ENCODE assay signal across 19 cellular contexts in genomic region chrX:8906299-8906698, GRCh38.
A peak's percentile ranks its signal among the peaks of the same experiment; 100 is the strongest.
DNase-seq lines count a peak whose midpoint lies in the region; ATAC-seq and TF ChIP-seq lines count a peak whose summit lies in the region.
"Had no signal": no experiment of that assay in that cellular context is flagged by ENCODE, and none has a peak within 500 bp of the region (broad histone marks: within the 10 kb centered on the region; RNA-seq: fewer than 3 reads in every experiment).

No MANE protein-coding gene starts in this region.

- no peak overlapping the region for H2BK120ac ChIP-seq in neuronal stem cell (ENCODE audit: low read depth, low read length)

- no peak overlapping the region for H4K91ac ChIP-seq in neuronal stem cell (ENCODE audit: low read depth, low read length, poor library complexity)

- no peaks in the 10 kb centered on the region for H3K79me1 ChIP-seq in neuronal stem cell (ENCODE audit: low read depth, low read length)

- H2BK15ac ChIP-seq in neuronal stem cell (ENCODE audit: low read length): no peak overlapping the region

- H3K9me3 ChIP-seq in heart left ventricle (no peaks in the 10 kb centered on the region), neuronal stem cell (replicated peaks in 1 of 2; ENCODE audit: control insufficient read depth in 2 of 2, insufficient read depth in 1 of 2, low read depth in 1 of 2, low read length in 2 of 2) (no peaks in the 10 kb centered on the region)
- H3K9me3 ChIP-seq: BE2C, Caco-2 had no signal

- H3K23ac ChIP-seq in neuronal stem cell (ENCODE audit: low read depth, low read length, poor library complexity): no peak overlapping the region

- WGBS in heart left ventricle, 4 donors: 76 to 93% (median 84%) methylated on average over 5 of the region's 5 CpGs
- WGBS in neuronal stem cell (ENCODE audit: extremely low coverage in 2 of 2, insufficient read length in 2 of 2, insufficient replicate concordance in 1 of 2), 2 donors: no CpG with 5 or more reads among the region's 5 CpGs

- intact Hi-C loops in left ventricle myocardium superior (cut with micrococcal nuclease) (no loop called here), heart left ventricle (cut with DNase I) (no loop called here)

- no peak overlapping the region for H2BK5ac ChIP-seq in neuronal stem cell (ENCODE audit: low read length)

- H3K4me1 ChIP-seq in heart left ventricle (no peaks in the 10 kb centered on the region), neuronal stem cell (ENCODE audit: control insufficient read depth in 2 of 2, insufficient read depth in 1 of 2, low read depth in 1 of 2, low read length in 2 of 2) (no peaks in the 10 kb centered on the region)
- H3K4me1 ChIP-seq: BE2C, Caco-2 had no signal

- H3K9ac ChIP-seq in neuronal stem cell (ENCODE audit: low read depth, low read length, poor library complexity): no peak overlapping the region

- H3K27ac ChIP-seq in heart left ventricle: no peak overlapping the region
- H3K27ac ChIP-seq in neuronal stem cell (replicated peaks; ENCODE audit: low read length): no peak overlapping the region
- H3K27ac ChIP-seq: HL-60 had no signal

- peak overlapping the region; percentile 8 for H3K14ac ChIP-seq in neuronal stem cell (ENCODE audit: low read length)

- no peak overlapping the region for H3K18ac ChIP-seq in neuronal stem cell (ENCODE audit: low read length)

- H3K4me3 ChIP-seq in heart left ventricle (no peak overlapping the region), neuronal stem cell (ENCODE audit: low read length in 2 of 2) (no peak overlapping the region)
- H3K4me3 ChIP-seq: GM12878, K562 had no signal

- peak; percentile 25 for ATAC-seq in left ventricle myocardium superior
- ATAC-seq in heart left ventricle: no peak
- ATAC-seq in HG03439 (IDR thresholded peaks at IDR 0.05; ENCODE audit: unreplicated experiment): no peak
- ATAC-seq: GM12878, K562 had no signal

- H3K36me3 ChIP-seq in heart left ventricle: no peaks in the 10 kb centered on the region
- H3K36me3 ChIP-seq in neuronal stem cell (replicated peaks in 1 of 2; ENCODE audit: control insufficient read depth in 2 of 2, insufficient read depth in 2 of 2, low read length in 2 of 2): no peaks in the 10 kb centered on the region
- H3K36me3 ChIP-seq: BE2C had no signal

- H3K4ac ChIP-seq in neuronal stem cell (ENCODE audit: low read length): no peak overlapping the region

- H4K8ac ChIP-seq in neuronal stem cell (ENCODE audit: low read depth, low read length): no peak overlapping the region

- H2AK5ac ChIP-seq in neuronal stem cell (ENCODE audit: low read depth, low read length): no peak overlapping the region

- H3K4me2 ChIP-seq in neuronal stem cell (ENCODE audit: insufficient read depth, low read length, poor library complexity, severe bottlenecking): no peak overlapping the region

- H3K27me3 ChIP-seq in heart left ventricle (peaks cover 0 to 5% (median 0%) of the 10 kb centered on the region in 9 donors), neuronal stem cell (ENCODE audit: control insufficient read depth in 3 of 3, insufficient read depth in 3 of 3, low read depth in 1 of 3, low read length in 3 of 3) (peaks cover 0 to 4% (median 0%) of the 10 kb centered on the region in 3 experiments)
- H3K27me3 ChIP-seq: BE2C had no signal

- no peak for TF ChIP-seq CTCF in heart left ventricle (IDR thresholded peaks at IDR 0.05)

- no peak for TF ChIP-seq POLR2A in heart left ventricle (IDR thresholded peaks at IDR 0.05)

- H2AFZ ChIP-seq in neuronal stem cell (ENCODE audit: low read length): no peak overlapping the region

- no peak overlapping the region for H2BK12ac ChIP-seq in neuronal stem cell (ENCODE audit: low read length)

- DNase-seq in left ventricle myocardium superior: no peak
- DNase-seq in heart left ventricle: no peak
- peak; percentile 13 for DNase-seq in GM03348 (ENCODE audit: low spot score)
- DNase-seq in fibroblast of gingiva (ENCODE audit: low read depth): peak; percentile 2
- no peak for DNase-seq in neuronal stem cell (ENCODE audit: low spot score)
- DNase-seq in NCI-H748 (lab: John Stamatoyannopoulos, UW; ENCODE audit: unreplicated experiment): no peak
- DNase-seq in NCI-H69 (lab: John Stamatoyannopoulos, UW): no peak
- DNase-seq: 8988T; BE2C; Caco-2; CD8-positive, alpha-beta memory T cell; DND-41; GDM1; HCEC 1CT; HFFc6 had no signal

Comparison
In these comparisons a context has a peak if more than half of its experiments do, and no peak if none do; other contexts are left out.
1. DNase-seq: peak in GM03348 (single experiment) and fibroblast of gingiva (single experiment); none in left ventricle myocardium superior (single experiment), heart left ventricle (0 of 5), neuronal stem cell (single experiment), NCI-H748 (single experiment) and NCI-H69 (single experiment).